Comparison of ENCODE assay signal across 1 cellular context in genomic region chr7:75546272-75547015, GRCh38.
TF ChIP-seq lines count a peak whose summit lies in the region.

No MANE protein-coding gene starts in this region.

TF ChIP-seq in K562, 482 proteins besides CTCF, POLR2A, EP300 and RAD21 (continued from another document and continues in another):
- TF ChIP-seq CHD7 (IDR thresholded peaks at IDR 0.05; ENCODE audit: low read depth, low read length) (no peak), FOSL1 (tag; conservative IDR thresholded peaks at IDR 0.05) (peak; percentile 22; the same call in 1 of the 2 replicates), SPI1 (IDR thresholded peaks at IDR 0.05; ENCODE audit: borderline replicate concordance, low read depth, low read length) (0 out of 2 replicates have a peak, but pooled peaks have one; percentile 6), CBFB (CRISPR knock-in tag; IDR thresholded peaks at IDR 0.05) (no peak), MLX (CRISPR knock-in tag; conservative IDR thresholded peaks at IDR 0.05) (no peak), ZNF398 (CRISPR knock-in tag; IDR thresholded peaks at IDR 0.05) (no peak), HDAC6 (IDR thresholded peaks at IDR 0.05; ENCODE audit: low read depth, low read length) (no peak), ATF2 (CRISPR knock-in tag; IDR thresholded peaks at IDR 0.05) (no peak), GABPA (tag; conservative IDR thresholded peaks at IDR 0.05; ENCODE audit: low read depth) (no peak), ZNF134 (CRISPR knock-in tag; conservative IDR thresholded peaks at IDR 0.05) (no peak), ARID1B (IDR thresholded peaks at IDR 0.05) (peak; percentile 54), SMAD4 (CRISPR knock-in tag; conservative IDR thresholded peaks at IDR 0.05) (no peak), ZBTB5 (IDR thresholded peaks at IDR 0.05) (no peak), ZBTB2 (IDR thresholded peaks at IDR 0.05) (no peak), ZNF232 (CRISPR knock-in tag; IDR thresholded peaks at IDR 0.05) (no peak), UBTF (IDR thresholded peaks at IDR 0.05; ENCODE audit: borderline replicate concordance in 1 of 2, low read depth in 2 of 2, low read length in 2 of 2) (no peak), MYBL2 (IDR thresholded peaks at IDR 0.05; ENCODE audit: low read depth) (no peak), MYBL2 (CRISPR knock-in tag; IDR thresholded peaks at IDR 0.05; ENCODE audit: borderline replicate concordance) (no peak), ZBTB9 (CRISPR knock-in tag; IDR thresholded peaks at IDR 0.05) (no peak), ZBTB8A (IDR thresholded peaks at IDR 0.05; ENCODE audit: partially characterized antibody) (no peak), PURB (CRISPR knock-in tag; IDR thresholded peaks at IDR 0.05; ENCODE audit: low read depth) (no peak), POLR3G (IDR thresholded peaks at IDR 0.05; ENCODE audit: extremely low read depth, insufficient read length, insufficient replicate concordance) (no peak), ARID3A (IDR thresholded peaks at IDR 0.05; ENCODE audit: borderline replicate concordance, low read depth, low read length) (no peak), MAFF (IDR thresholded peaks at IDR 0.05; ENCODE audit: low read length) (no peak), CBFA2T3 (IDR thresholded peaks at IDR 0.05) (peak; percentile 59), ZNF696 (CRISPR knock-in tag; conservative IDR thresholded peaks at IDR 0.05) (no peak), ZNF146 (CRISPR knock-in tag; IDR thresholded peaks at IDR 0.05; ENCODE audit: unreplicated experiment) (no peak), CREM (IDR thresholded peaks at IDR 0.05; ENCODE audit: low read depth) (no peak), BACH1 (tag; IDR thresholded peaks at IDR 0.05) (no peak), MTA3 (IDR thresholded peaks at IDR 0.05; ENCODE audit: borderline replicate concordance) (no peak), ZNF717 (CRISPR knock-in tag; IDR thresholded peaks at IDR 0.05) (no peak), CCNT2 (IDR thresholded peaks at IDR 0.05; ENCODE audit: borderline replicate concordance, extremely low read depth, insufficient read length, low read depth, low read length) (no peak)
